Comparison of ENCODE assay signal across 24 cellular contexts in genomic region chr6:155440758-155441157, GRCh38. TPM values are rescaled to one million over a fixed set of nuclear protein-coding genes. Genes with fewer than 3 reads are reported as not detected.
DNase-seq lines count a peak whose midpoint lies in the region; ATAC-seq, FAIRE-seq and TF ChIP-seq lines count a peak whose summit lies in the region.
"Had no signal": no experiment of that assay in that cellular context is flagged by ENCODE, and none has a peak within 500 bp of the region (broad histone marks: within the 10 kb centered on the region; RNA-seq: fewer than 3 reads in every experiment).

No MANE protein-coding gene starts in this region.

- in situ Hi-C loops in HepG2 (cut with HindIII; ENCODE audit: extremely low pct_ligation_motif_present, low pct_unique_long_range_greater_than_20kb) = loop anchor here (5.0 kb wide), 1 partner anchor 113 kb away; no protein-coding TSS in a partner anchor

- DNase-seq in HepG2 (ENCODE audit: low spot score) = no peak
- DNase-seq in right lobe of liver = no peak
- DNase-seq in NCI-H1694 treated with DMSO at 0.1 percent for 48 hours (lab: John Stamatoyannopoulos, UW) = peak; percentile 55
- no peak for DNase-seq in WTC11 (ENCODE audit: low spot score)
- DNase-seq in HCEC 1CT = no peak
- no peak for DNase-seq in activated effector memory CD4-positive, alpha-beta T cell treated with anti-CD3 and anti-CD28 coated beads, Interleukin-2, amount 50 U/mL, for 16 hours
- DNase-seq: ACHN; C1 segment of cervical spinal cord; Calu3; CD8-positive, alpha-beta T cell; DMS53; GM23248; NCI-H1092 treated with DMSO at 0.1 percent for 48 hours; NCI-H1436 treated with DMSO at 0.1 percent for 48 hours; NCI-H2029 treated with DMSO at 0.1 percent for 48 hours; NCI-H446 treated with DMSO at 0.1 percent for 48 hours; NCI-H526 treated with DMSO at 0.1 percent for 48 hours had no signal

- FAIRE-seq in HepG2 (lab: Jason Lieb, UNC) = no peak

- H3K4me2 ChIP-seq in HepG2 (ENCODE audit: low read depth, low read length) = no peak overlapping the region
- H3K4me2 ChIP-seq: KMS-11 had no signal

- CTCF ChIA-PET in HepG2 (lab: Yijun Ruan, JAX; ENCODE audit: low intra/inter-chr PET ratio, low total read pairs) = no interaction called here
- CTCF ChIA-PET in WTC11 (lab: Charles Lee) = no interaction called here

- 0 out of 2 replicates have a peak overlapping the region, but pooled peaks have one; percentile 36 for H3K27ac Mint-ChIP-seq in WTC11
- H3K27ac Mint-ChIP-seq: CD8-positive, alpha-beta T cell; T-helper 1 cell treated with Interleukin-12 subunit alpha and Interleukin-12 subunit beta and Interleukin-4 antibody, amounts not matched to agents 30 μg/mL and 1 μg/mL, for 36 hours had no signal

- no peak for ATAC-seq in HepG2
- no peak for ATAC-seq in right lobe of liver
- ATAC-seq in WTC11 = no peak
- ATAC-seq in GM21447 (IDR thresholded peaks at IDR 0.05; ENCODE audit: unreplicated experiment) = no peak
- ATAC-seq in GM19035 (IDR thresholded peaks at IDR 0.05; ENCODE audit: unreplicated experiment) = no peak
- ATAC-seq: CD8-positive, alpha-beta T cell had no signal

- H3K4me1 ChIP-seq in HepG2 (ENCODE audit: insufficient read depth, low read length) (peaks cover 57% of the 10 kb centered on the region), right lobe of liver (no peaks in the 10 kb centered on the region)

- H3K4me3 ChIP-seq in HepG2 (replicated peaks in 1 of 3; ENCODE audit: insufficient read depth in 1 of 3, low read depth in 2 of 3, low read length in 3 of 3) = no peak overlapping the region
- H3K4me3 ChIP-seq in right lobe of liver = no peak overlapping the region
- H3K4me3 ChIP-seq: GM23248, HAP-1 had no signal

- no peaks in the 10 kb centered on the region for H3K9me3 Mint-ChIP-seq in WTC11
- H3K9me3 Mint-ChIP-seq: CD8-positive, alpha-beta T cell; T-helper 1 cell treated with Interleukin-12 subunit alpha and Interleukin-12 subunit beta and Interleukin-4 antibody, amounts not matched to agents 30 μg/mL and 1 μg/mL, for 36 hours had no signal

- TF ChIP-seq POLR2A in HepG2 (IDR thresholded peaks at IDR 0.05; ENCODE audit: insufficient read depth in 1 of 2, low read depth in 2 of 2, low read length in 2 of 2) (no peak), right lobe of liver (IDR thresholded peaks at IDR 0.05) (no peak)

- H3K4me1 Mint-ChIP-seq in WTC11 = no peaks in the 10 kb centered on the region

- no peaks in the 10 kb centered on the region for H3K27me3 Mint-ChIP-seq in WTC11 (ENCODE audit: low read depth)

- BruUV-seq in HepG2 (replicated peaks; lab: Mats Ljungman, UMichigan) = no TSS peak

- H3K79me2 ChIP-seq in HepG2 (ENCODE audit: insufficient read depth, low read length) = no peaks in the 10 kb centered on the region

- TF ChIP-seq EP300 in HepG2 (IDR thresholded peaks at IDR 0.05; ENCODE audit: low read depth in 2 of 2, low read length in 2 of 2) (no peak), HepG2 (CRISPR knock-in tag; IDR thresholded peaks at IDR 0.05; ENCODE audit: borderline replicate concordance) (no peak)

- H3K27me3 ChIP-seq in HepG2 (ENCODE audit: control insufficient read depth in 1 of 2, insufficient read depth in 2 of 2, low read length in 2 of 2) = no peaks in the 10 kb centered on the region
- peaks cover 0 to 4% of the 10 kb centered on the region in 2 donors for H3K27me3 ChIP-seq in right lobe of liver

- H3K27ac ChIP-seq in HepG2 (ENCODE audit: extremely low read length, insufficient read depth, low read length) = no peak overlapping the region
- H3K27ac ChIP-seq in right lobe of liver = no peak overlapping the region
- H3K27ac ChIP-seq: GM23248, HL-60, KMS-11 had no signal

- H3K9me3 ChIP-seq in HepG2 (ENCODE audit: low read length) = no peaks in the 10 kb centered on the region
- H3K9me3 ChIP-seq in right lobe of liver = no peaks in the 10 kb centered on the region
- H3K9me3 ChIP-seq: HAP-1 had no signal

- H3K36me3 ChIP-seq in HepG2 (replicated peaks in 1 of 2; ENCODE audit: control insufficient read depth in 1 of 2, insufficient read depth in 2 of 2, low read length in 2 of 2) (no peaks in the 10 kb centered on the region), right lobe of liver (no peaks in the 10 kb centered on the region)
- H3K36me3 ChIP-seq: HAP-1 had no signal

- TF ChIP-seq CTCF in HepG2 (CRISPR knock-in tag; IDR thresholded peaks at IDR 0.05) = no peak
- no peak for TF ChIP-seq CTCF in right lobe of liver (IDR thresholded peaks at IDR 0.05)
- no peak for TF ChIP-seq CTCF in WTC11 (IDR thresholded peaks at IDR 0.05)

- H2AFZ ChIP-seq in HepG2 (ENCODE audit: low read length) = no peak overlapping the region
- H2AFZ ChIP-seq: GM23248 had no signal

- no peaks in the 10 kb centered on the region for H4K20me1 ChIP-seq in HepG2 (ENCODE audit: insufficient read depth, low read length)

- 0 out of 2 replicates have a peak overlapping the region, but pooled peaks have one; percentile 4 for H3K9ac ChIP-seq in HepG2 (ENCODE audit: insufficient read depth, low read depth, low read length)
- H3K9ac ChIP-seq: GM23248, KMS-11 had no signal

- H3K4me3 Mint-ChIP-seq in WTC11 = no peak overlapping the region
- H3K4me3 Mint-ChIP-seq: CD8-positive, alpha-beta T cell; T-helper 1 cell treated with Interleukin-12 subunit alpha and Interleukin-12 subunit beta and Interleukin-4 antibody, amounts not matched to agents 30 μg/mL and 1 μg/mL, for 36 hours had no signal

- POLR2A ChIA-PET in HepG2 (lab: Yijun Ruan, JAX) (interaction anchor here (3.3 kb wide), 1 partner anchor 112 kb away, joined by 14 read pairs; no protein-coding TSS in a partner anchor), WTC11 (lab: Charles Lee) (interaction anchor here (1.2 kb wide), 1 partner anchor 23 kb away, joined by 3 read pairs; no protein-coding TSS in a partner anchor)

- no peak for TF ChIP-seq RAD21 in HepG2 (CRISPR knock-in tag; IDR thresholded peaks at IDR 0.05)

- intact Hi-C loops in HepG2 (cut with micrococcal nuclease; ENCODE audit: unreplicated experiment) (no loop called here), right lobe of liver (cut with DNase I) (no loop called here)

- WGBS in HepG2 (ENCODE audit: low lambda C conversion rate) = 92% methylated on average over 5 of the region's 5 CpGs
- 33% methylated on average over 5 of the region's 5 CpGs for WGBS in right lobe of liver (ENCODE audit: insufficient coverage, low coverage, low lambda C conversion rate, missing lambda C conversion rate)

- H3K36me3 Mint-ChIP-seq in WTC11 = no peaks in the 10 kb centered on the region
- H3K36me3 Mint-ChIP-seq: CD8-positive, alpha-beta T cell had no signal

TF ChIP-seq in HepG2, 621 proteins besides CTCF, POLR2A, EP300 and RAD21 (continues in another document):
- TF ChIP-seq HIVEP1 (CRISPR knock-in tag; IDR thresholded peaks at IDR 0.05) = no peak
- TF ChIP-seq NFE2L2 (IDR thresholded peaks at IDR 0.05; ENCODE audit: low read length) = peak; percentile 84

TF ChIP-seq in WTC11, 78 proteins besides CTCF, POLR2A, EP300 and RAD21 (continues in another document):
- TF ChIP-seq FOXK1 (CRISPR knock-in tag; IDR thresholded peaks at IDR 0.05) (no peak), ZBTB21 (CRISPR knock-in tag; IDR thresholded peaks at IDR 0.05; ENCODE audit: borderline replicate concordance) (no peak), ZNF423 (CRISPR knock-in tag; IDR thresholded peaks at IDR 0.05) (no peak), NFYB (CRISPR knock-in tag; conservative IDR thresholded peaks at IDR 0.05; ENCODE audit: low read depth) (no peak), TP53 (CRISPR knock-in tag; IDR thresholded peaks at IDR 0.05) (no peak), ZNF232 (CRISPR knock-in tag; IDR thresholded peaks at IDR 0.05) (no peak), FOXJ3 (CRISPR knock-in tag; IDR thresholded peaks at IDR 0.05; ENCODE audit: borderline replicate concordance) (no peak), ZNF396 (CRISPR knock-in tag; IDR thresholded peaks at IDR 0.05; ENCODE audit: borderline replicate concordance) (no peak), KAT7 (CRISPR knock-in tag; IDR thresholded peaks at IDR 0.05; ENCODE audit: borderline replicate concordance) (no peak), RELA (CRISPR knock-in tag; IDR thresholded peaks at IDR 0.05; ENCODE audit: borderline replicate concordance) (no peak)
- TF ChIP-seq, protein P1, sequence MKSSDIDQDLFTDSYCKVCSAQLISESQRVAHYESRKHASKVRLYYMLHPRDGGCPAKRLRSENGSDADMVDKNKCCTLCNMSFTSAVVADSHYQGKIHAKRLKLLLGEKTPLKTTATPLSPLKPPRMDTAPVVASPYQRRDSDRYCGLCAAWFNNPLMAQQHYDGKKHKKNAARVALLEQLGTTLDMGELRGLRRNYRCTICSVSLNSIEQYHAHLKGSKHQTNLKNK (CRISPR knock-in tag; IDR thresholded peaks at IDR 0.05) = no peak

RNA-seq across cellular contexts. Expression of gene NOX3, which starts 14.9 kb away (rescaled TPM):
- total RNA-seq in HepG2 (2016; rRNA removed; fragmentation: Illumina TruSeq; extraction: Trizol) (0.18 and 0.24 TPM in 2 replicates), right lobe of liver (not detected), WTC11 (2021) (0.09 TPM in 1 of 3 replicates, not detected in the others)
- not detected in 2 replicates for total RNA-seq in HepG2 (2016; cell fraction: cytosol; rRNA removed; fragmentation: Illumina TruSeq; extraction: Trizol; ENCODE audit: low read depth)
- 0.15 and 0.17 TPM in 2 replicates for total RNA-seq in HepG2 (2016; cell fraction: insoluble cytoplasmic fraction; rRNA removed; fragmentation: Illumina TruSeq; extraction: Trizol)
- total RNA-seq in HepG2 (2016; cell fraction: membrane; rRNA removed; fragmentation: Illumina TruSeq; extraction: Trizol) = 0.19 TPM in 1 of 2 replicates, not detected in the other
- 0.28 and 0.31 TPM in 2 replicates for total RNA-seq in HepG2 (2016; cell fraction: nucleus; rRNA removed; fragmentation: Illumina TruSeq; extraction: Trizol)
- 0.09 and 0.12 TPM in 2 replicates for polyA plus RNA-seq in HepG2 (2011; rRNA removed)
- polyA plus RNA-seq in HepG2 (2011; cell fraction: cytosol; rRNA removed) = 0.05 TPM in 2 replicates
- not detected in 2 replicates for polyA plus RNA-seq in HepG2 (2011; cell fraction: nucleus; rRNA removed)
- polyA plus RNA-seq in HepG2 (2012) = 0.16 TPM in 1 of 2 replicates, not detected in the other
- polyA plus RNA-seq in HepG2 (2016; cell fraction: cytosol; fragmentation: Illumina TruSeq; extraction: Trizol; ENCODE audit: low read depth) = 0.05 TPM in 1 of 2 replicates, not detected in the other
- polyA plus RNA-seq in HepG2 (2016; cell fraction: insoluble cytoplasmic fraction; fragmentation: Illumina TruSeq; extraction: Trizol; ENCODE audit: low read depth) = 0.11 TPM in 2 replicates
- 0.15 TPM in 1 of 2 replicates, not detected in the other for polyA plus RNA-seq in HepG2 (2016; cell fraction: membrane; fragmentation: Illumina TruSeq; extraction: Trizol; ENCODE audit: low read depth)
- 0.44 TPM in 1 of 2 replicates, not detected in the other for polyA plus RNA-seq in HepG2 (2016; cell fraction: nucleus; fragmentation: Illumina TruSeq; extraction: Trizol; ENCODE audit: insufficient read depth, low read depth)
- not detected in 2 replicates for polyA minus RNA-seq in HepG2 (2011; rRNA and poly(A)+ RNA removed; ENCODE audit: low replicate concordance)
- polyA minus RNA-seq in HepG2 (2011; cell fraction: cytosol; rRNA and poly(A)+ RNA removed) = not detected in 2 replicates
- polyA minus RNA-seq in HepG2 (2011; cell fraction: nucleus; rRNA and poly(A)+ RNA removed) = 0.13 and 0.25 TPM in 2 replicates
- total RNA-seq: Calu3; CD8-positive, alpha-beta T cell; GM23248; HT-29 had no signal
- polyA plus RNA-seq: GM23248 had no signal
